15 cellular contexts compared by ENCODE assay signal in the genomic region with DNA sequence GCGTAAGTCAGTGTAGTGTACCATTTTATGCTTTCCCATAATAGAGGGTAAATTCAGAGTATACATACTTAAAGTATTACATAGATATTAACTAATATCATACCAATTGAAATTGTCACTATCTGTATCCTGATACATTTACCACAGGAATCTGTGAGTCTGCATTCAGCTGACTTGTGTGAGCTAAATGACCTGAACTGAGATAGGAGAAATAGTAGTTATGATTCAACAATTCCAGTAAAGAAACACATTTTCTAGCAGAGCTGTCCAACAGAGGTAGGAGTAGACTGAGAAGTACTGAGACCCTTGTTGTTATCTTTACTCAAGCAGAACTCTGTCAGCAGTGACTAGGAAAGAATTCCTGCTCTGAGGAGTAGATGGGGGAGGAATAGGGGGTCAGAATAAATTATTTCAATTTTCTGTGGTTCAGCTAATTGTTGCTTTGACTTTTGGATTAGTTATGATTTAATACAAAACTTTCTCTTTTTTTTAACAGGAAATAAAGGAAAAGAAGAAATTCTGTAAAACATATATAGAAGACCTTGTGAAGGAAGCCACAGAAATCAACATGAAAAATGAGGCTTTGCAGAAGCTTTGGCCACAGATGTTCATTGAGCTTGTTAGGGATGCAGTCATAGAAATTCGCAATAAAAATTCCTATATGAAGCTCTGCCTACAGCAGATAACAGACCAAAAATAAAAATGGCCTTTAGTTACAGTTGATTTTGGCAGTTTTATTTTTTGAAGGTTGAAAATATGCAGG.
DNase-seq lines count a peak whose midpoint lies in the region; ATAC-seq, FAIRE-seq and TF ChIP-seq lines count a peak whose summit lies in the region.
"Had no signal": no experiment of that assay in that cellular context is flagged by ENCODE, and none has a peak within 500 bp of the region (broad histone marks: within the 10 kb centered on the region; RNA-seq: fewer than 3 reads in every experiment).

No MANE protein-coding gene starts in this region.

- no peaks in the 10 kb centered on the region for H3K27me3 ChIP-seq in esophagus muscularis mucosa
- H3K27me3 ChIP-seq: BE2C, pancreas had no signal

- H3K4me1 ChIP-seq in esophagus muscularis mucosa, result peaks cover 0 to 5% (median under 1%) of the 10 kb centered on the region in 4 donors
- H3K4me1 ChIP-seq: BE2C, pancreas had no signal

- TF ChIP-seq POLR2A in esophagus muscularis mucosa (IDR thresholded peaks at IDR 0.05; ENCODE audit: low read depth), result no peak

- no peak for TF ChIP-seq EP300 in esophagus muscularis mucosa (IDR thresholded peaks at IDR 0.05)

- POLR2A ChIA-PET in AG04449 (lab: Yijun Ruan, JAX), result interaction anchor here (1.6 kb wide), 1 partner anchor 246 kb away, joined by 6 read pairs; no protein-coding TSS in a partner anchor

- intact Hi-C loops in esophagus muscularis mucosa (cut with DNase I), result no loop called here

- WGBS in esophagus muscularis mucosa, result 80% methylated on average over 2 of the region's 2 CpGs

- no peaks in the 10 kb centered on the region for H3K9me3 ChIP-seq in esophagus muscularis mucosa
- H3K9me3 ChIP-seq: BE2C, pancreas had no signal

- peaks cover 0 to 20% (median 4%) of the 10 kb centered on the region in 4 donors for H3K36me3 ChIP-seq in esophagus muscularis mucosa
- H3K36me3 ChIP-seq: BE2C, pancreas had no signal

- FAIRE-seq in HTR-8/SVneo (lab: Jason Lieb, UNC), result peak; percentile 64
- FAIRE-seq: GM18507, HepG2, pancreas had no signal

- CTCF ChIA-PET in AG04449 (lab: Yijun Ruan, JAX), result interaction anchor here (1.0 to 3.2 kb wide), 5 partner anchors 37 to 66 kb away, joined by 3 to 10 read pairs (median 5); a partner anchor contains a TSS

- DNase-seq in AG04449 (ENCODE audit: low read depth, low spot score), result peak; percentile 97
- DNase-seq in HTR-8/SVneo (ENCODE audit: insufficient read length, low spot score), result peak; percentile 69
- peak; percentile 95 to 96 for DNase-seq in cardiac fibroblast (ENCODE audit: low read depth in 2 of 2)
- DNase-seq in left kidney (ENCODE audit: low read depth, low spot score), result peak; percentile 17
- DNase-seq in DMS53 (lab: John Stamatoyannopoulos, UW), result no peak
- DNase-seq in COLO829 (ENCODE audit: low spot score), result no peak
- DNase-seq in esophagus muscularis mucosa (ENCODE audit: extremely low spot score), result no peak
- DNase-seq: activated CD8-positive, alpha-beta T cell treated with anti-CD3 and anti-CD28 coated beads, Interleukin-2, amount 10 ng/mL, durations not matched to agents 7 days and 5 days; BE2C; NCI-H510A treated with DMSO at 0.1 percent for 48 hours; pancreas; stimulated activated CD4-positive, alpha-beta T cell treated with anti-CD3 and anti-CD28 coated beads, Interleukin-15, amount 100 ng/mL, for 24 hours had no signal

- H3K4me3 ChIP-seq in AG04449 (ENCODE audit: low read depth, low read length) (no peak overlapping the region), cardiac fibroblast (replicated peaks in 1 of 2; ENCODE audit: low read depth in 2 of 2, low read length in 2 of 2) (no peak overlapping the region), esophagus muscularis mucosa (no peak overlapping the region)
- H3K4me3 ChIP-seq: pancreas had no signal

- ATAC-seq in GM21619 (IDR thresholded peaks at IDR 0.05; ENCODE audit: unreplicated experiment), result no peak
- ATAC-seq: activated CD8-positive, alpha-beta T cell treated with anti-CD3 and anti-CD28 coated beads, Interleukin-2, amount 10 ng/mL, durations not matched to agents 7 days and 5 days; HepG2 had no signal

- no peak overlapping the region for H3K27ac ChIP-seq in esophagus muscularis mucosa (replicated peaks in 1 of 4)
- H3K27ac ChIP-seq: pancreas had no signal

- no peak for TF ChIP-seq CTCF in AG04449 (IDR thresholded peaks at IDR 0.05; ENCODE audit: insufficient read depth, low read length, missing control alignments)
- TF ChIP-seq CTCF in cardiac fibroblast (IDR thresholded peaks at IDR 0.05; ENCODE audit: low read depth, low read length), result no peak
- no peak for TF ChIP-seq CTCF in esophagus muscularis mucosa (IDR thresholded peaks at IDR 0.05)

Comparison
In these comparisons a context has a peak if more than half of its experiments do, and no peak if none do; other contexts are left out.
1. DNase-seq: peak in AG04449 (single experiment), HTR-8/SVneo (single experiment), cardiac fibroblast (2 of 2) and left kidney (single experiment); none in DMS53 (single experiment), COLO829 (single experiment) and esophagus muscularis mucosa (single experiment).